18 cellular contexts compared by ENCODE assay signal in the genomic region with DNA sequence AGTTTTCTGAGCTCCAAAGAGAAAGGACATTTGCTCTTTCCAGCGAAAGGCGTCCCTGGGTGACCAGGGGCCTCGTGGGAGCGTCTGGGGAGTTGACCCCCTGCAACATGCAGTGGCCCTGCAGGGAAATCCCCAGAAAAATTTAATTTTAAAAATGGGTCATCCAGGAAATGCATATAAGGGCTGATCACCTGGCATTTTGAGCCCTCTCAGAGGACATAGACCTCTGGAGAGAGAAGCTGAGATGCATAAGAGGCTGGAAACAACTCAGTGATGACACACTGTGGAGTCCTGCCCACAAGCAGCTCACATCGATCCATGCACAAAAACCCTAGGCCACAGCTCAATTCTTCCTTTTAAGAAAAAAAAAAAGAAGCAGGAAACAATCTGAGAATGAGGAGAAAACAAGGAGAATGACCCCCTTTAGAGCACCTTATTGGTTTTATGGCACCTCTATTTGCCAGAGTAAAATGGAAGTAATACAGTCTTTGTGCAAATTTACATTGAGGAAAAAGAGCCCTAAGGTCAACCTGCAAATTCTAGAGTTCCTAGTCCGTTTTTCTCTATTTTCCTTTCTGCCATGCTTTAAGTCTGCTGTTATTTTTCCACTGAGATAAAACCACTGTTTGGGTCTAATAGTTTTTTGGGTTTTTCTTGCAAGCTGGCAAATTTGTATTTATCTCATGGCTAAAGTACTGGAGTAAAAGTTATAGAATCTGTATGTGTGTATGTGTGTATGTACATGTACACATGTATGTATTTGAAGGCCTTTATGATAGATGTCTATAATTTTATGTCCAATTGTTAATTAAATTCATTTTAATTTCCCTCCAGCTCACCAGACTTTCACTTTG. TPM values are rescaled to one million over a fixed set of nuclear protein-coding genes. Genes with fewer than 3 reads are reported as not detected.
DNase-seq lines count a peak whose midpoint lies in the region; ATAC-seq and TF ChIP-seq lines count a peak whose summit lies in the region.
"Had no signal": no experiment of that assay in that cellular context is flagged by ENCODE, and none has a peak within 500 bp of the region (broad histone marks: within the 10 kb centered on the region; RNA-seq: fewer than 3 reads in every experiment).

No MANE protein-coding gene starts in this region.

- H3K9me3 ChIP-seq in DOHH2 (ENCODE audit: control insufficient read depth, insufficient read depth, low read length) = peaks cover 32% of the 10 kb centered on the region
- H3K9me3 ChIP-seq in OCI-LY7 (ENCODE audit: low read length) = peaks cover 50% of the 10 kb centered on the region
- H3K9me3 ChIP-seq in heart right ventricle = peaks cover 0 to 26% (median 0%) of the 10 kb centered on the region in 11 donors
- H3K9me3 ChIP-seq: Peyer's patch had no signal

- H3K9me2 ChIP-seq in DOHH2 (replicated peaks; ENCODE audit: control insufficient read depth, low read length) (no peaks in the 10 kb centered on the region), OCI-LY7 (ENCODE audit: insufficient read depth, low read length) (no peaks in the 10 kb centered on the region)

- H3K4me1 ChIP-seq in DOHH2 (ENCODE audit: control insufficient read depth, low read length) (peaks cover 30% of the 10 kb centered on the region), OCI-LY7 (ENCODE audit: insufficient read depth, low read length, poor library complexity, severe bottlenecking) (peaks cover 16% of the 10 kb centered on the region), heart right ventricle (no peaks in the 10 kb centered on the region)

- peaks cover 5% of the 10 kb centered on the region for H3K36me3 Mint-ChIP-seq in stimulated activated memory B cell treated with anti-CD40 and anti-IgM and Interleukin-4, amounts not matched to agents 10 μg/mL and 1 μg/mL and 100 μg/mL, for 72 hours
- H3K36me3 Mint-ChIP-seq in T-helper 2 cell treated with Interferon-gamma antibody and Interleukin-4, amounts not matched to agents 5 μg/mL and 100 μg/mL, for 36 hours (ENCODE audit: low read depth) = peaks cover 9% of the 10 kb centered on the region

- DNase-seq in OCI-LY7 (ENCODE audit: low spot score) (no peak), left lobe of liver (ENCODE audit: low spot score) (no peak), heart right ventricle (no peak)
- no peak for DNase-seq in activated CD4-positive, alpha-beta T cell treated with anti-CD3 and anti-CD28 coated beads for 4 hours
- DNase-seq in T-helper 2 cell treated with Interferon-gamma antibody and Interleukin-4, amounts not matched to agents 5 μg/mL and 100 μg/mL, for 36 hours (ENCODE audit: low spot score) = no peak
- DNase-seq: DMS 273 treated with DMSO at 0.1 percent for 48 hours, GF-D8, H7, NCI-H1048, NCI-H146, NCI-H2081, NCI-H82, Peyer's patch had no signal

- H3K4me1 Mint-ChIP-seq in stimulated activated memory B cell treated with anti-CD40 and anti-IgM and Interleukin-4, amounts not matched to agents 10 μg/mL and 1 μg/mL and 100 μg/mL, for 72 hours = peaks cover 18% of the 10 kb centered on the region
- peaks cover 8% of the 10 kb centered on the region for H3K4me1 Mint-ChIP-seq in T-helper 2 cell treated with Interferon-gamma antibody and Interleukin-4, amounts not matched to agents 5 μg/mL and 100 μg/mL, for 36 hours (ENCODE audit: low read depth)

- H3K4me2 ChIP-seq in DOHH2 (ENCODE audit: low read length) (peak overlapping the region; percentile 65), OCI-LY7 (ENCODE audit: low read length) (peak overlapping the region; percentile 42)
- H3K4me2 ChIP-seq: KMS-11 had no signal

- H3K27me3 ChIP-seq in DOHH2 (ENCODE audit: control insufficient read depth, low read length) = no peaks in the 10 kb centered on the region
- H3K27me3 ChIP-seq in heart right ventricle = peaks cover 0 to 29% (median 26%) of the 10 kb centered on the region in 7 donors
- H3K27me3 ChIP-seq: Peyer's patch had no signal

- peak overlapping the region; percentile 87 for H2AFZ ChIP-seq in OCI-LY7 (ENCODE audit: low read length)

- H3K9me3 Mint-ChIP-seq in stimulated activated memory B cell treated with anti-CD40 and anti-IgM and Interleukin-4, amounts not matched to agents 10 μg/mL and 1 μg/mL and 100 μg/mL, for 72 hours = peaks cover 2% of the 10 kb centered on the region
- peaks cover 28% of the 10 kb centered on the region for H3K9me3 Mint-ChIP-seq in T-helper 2 cell treated with Interferon-gamma antibody and Interleukin-4, amounts not matched to agents 5 μg/mL and 100 μg/mL, for 36 hours

- H3K36me3 ChIP-seq in DOHH2 (ENCODE audit: control insufficient read depth, low read length) (peaks cover 8% of the 10 kb centered on the region; the same call in 1 of the 2 replicates), OCI-LY7 (ENCODE audit: insufficient read depth, low read length) (no peaks in the 10 kb centered on the region; the same call in 1 of the 2 replicates), heart right ventricle (no peaks in the 10 kb centered on the region)
- H3K36me3 ChIP-seq: Peyer's patch had no signal

- no TSS peak for BruUV-seq in OCI-LY7 (replicated peaks; lab: Mats Ljungman, UMichigan)

- peaks cover 16% of the 10 kb centered on the region for H3K27me3 Mint-ChIP-seq in stimulated activated memory B cell treated with anti-CD40 and anti-IgM and Interleukin-4, amounts not matched to agents 10 μg/mL and 1 μg/mL and 100 μg/mL, for 72 hours
- peaks cover 19% of the 10 kb centered on the region for H3K27me3 Mint-ChIP-seq in T-helper 2 cell treated with Interferon-gamma antibody and Interleukin-4, amounts not matched to agents 5 μg/mL and 100 μg/mL, for 36 hours (ENCODE audit: low read depth)

- peak overlapping the region; percentile 76 for H3K27ac Mint-ChIP-seq in stimulated activated memory B cell treated with anti-CD40 and anti-IgM and Interleukin-4, amounts not matched to agents 10 μg/mL and 1 μg/mL and 100 μg/mL, for 72 hours
- no peak overlapping the region for H3K27ac Mint-ChIP-seq in T-helper 2 cell treated with Interferon-gamma antibody and Interleukin-4, amounts not matched to agents 5 μg/mL and 100 μg/mL, for 36 hours

- intact Hi-C loops in OCI-LY7 (cut with micrococcal nuclease; ENCODE audit: unreplicated experiment) (no loop called here), heart right ventricle (cut with DNase I) (no loop called here)

- no peaks in the 10 kb centered on the region for H3K79me2 ChIP-seq in DOHH2 (ENCODE audit: control insufficient read depth, low read length)
- no peaks in the 10 kb centered on the region for H3K79me2 ChIP-seq in OCI-LY7 (ENCODE audit: insufficient read depth, low read depth, low read length)

- no peak for TF ChIP-seq CTCF in DOHH2 (IDR thresholded peaks at IDR 0.05; ENCODE audit: low read depth, low read length, poor library complexity, severe bottlenecking)
- no peak for TF ChIP-seq CTCF in OCI-LY7 (conservative IDR thresholded peaks at IDR 0.05; ENCODE audit: low read length)
- TF ChIP-seq CTCF in heart right ventricle (IDR thresholded peaks at IDR 0.05) = no peak

- ATAC-seq in left lobe of liver = peak; percentile 9
- ATAC-seq in stimulated activated memory B cell treated with anti-CD40 and anti-IgM and Interleukin-4, amounts not matched to agents 10 μg/mL and 1 μg/mL and 100 μg/mL, for 72 hours = peak; percentile 54
- ATAC-seq in heart right ventricle = no peak
- ATAC-seq: Right ventricle myocardium inferior had no signal

- CTCF ChIA-PET in OCI-LY7 (lab: Charles Lee; ENCODE audit: unreplicated experiment) = no interaction called here

- peak overlapping the region; percentile 49 for H3K4me3 ChIP-seq in DOHH2 (ENCODE audit: low read length)
- peak overlapping the region; percentile 21 for H3K4me3 ChIP-seq in OCI-LY7 (ENCODE audit: low read depth, low read length, poor library complexity, severe bottlenecking)
- no peak overlapping the region for H3K4me3 ChIP-seq in heart right ventricle
- H3K4me3 ChIP-seq: Peyer's patch had no signal

- H3K27ac ChIP-seq in DOHH2 (ENCODE audit: low read depth, low read length) (peak overlapping the region; percentile 54), OCI-LY7 (ENCODE audit: low read depth, low read length, poor library complexity, severe bottlenecking) (no peak overlapping the region), heart right ventricle (no peak overlapping the region)
- H3K27ac ChIP-seq: C4-2B, KMS-11, Peyer's patch had no signal

- peaks cover 3% of the 10 kb centered on the region; the same call in 1 of the 2 replicates for H3F3A ChIP-seq in DOHH2 (ENCODE audit: control insufficient read depth, insufficient read depth)

- H4K20me1 ChIP-seq in DOHH2 (ENCODE audit: control insufficient read depth, insufficient read depth, low read depth, low read length) (no peaks in the 10 kb centered on the region), OCI-LY7 (ENCODE audit: insufficient read depth, low read length) (no peaks in the 10 kb centered on the region)

- POLR2A ChIA-PET in OCI-LY7 (lab: Charles Lee) = interaction anchor here (0.6 to 0.7 kb wide), 2 partner anchors 12 to 22 kb away, joined by 3 read pairs; no protein-coding TSS in a partner anchor

- WGBS in heart right ventricle, 2 donors = 83% methylated on average over 6 of the region's 6 CpGs

- no peak overlapping the region for H3K4me3 Mint-ChIP-seq in stimulated activated memory B cell treated with anti-CD40 and anti-IgM and Interleukin-4, amounts not matched to agents 10 μg/mL and 1 μg/mL and 100 μg/mL, for 72 hours
- H3K4me3 Mint-ChIP-seq in T-helper 2 cell treated with Interferon-gamma antibody and Interleukin-4, amounts not matched to agents 5 μg/mL and 100 μg/mL, for 36 hours = no peak overlapping the region

RNA-seq across cellular contexts. Expression of a gene that starts 6.9 kb away (rescaled TPM):
- 14.1 TPM in 2 replicates for total RNA-seq in OCI-LY7 (2014; rRNA removed; shearing (Covaris generic))
- total RNA-seq in OCI-LY7 (2022) = 14.5 and 16.0 TPM in 2 replicates
- total RNA-seq in left lobe of liver = 279 TPM
- total RNA-seq in heart right ventricle = 100 to 1,000 TPM in 4 of 10 donors, 10 to 100 TPM in 6; 38.6 to 144 (median 82.5) TPM
- 10 to 100 TPM in 1 of 2 donors, 1 to 10 TPM in 1; 9.6 to 85.4 TPM for polyA plus RNA-seq in heart right ventricle

Comparison
In these comparisons a context has a peak if more than half of its experiments do, and no peak if none do; other contexts are left out.
1. H3K4me3 ChIP-seq: peak in DOHH2 (single experiment) and OCI-LY7 (single experiment); none in heart right ventricle (0 of 10).
2. ATAC-seq: peak in left lobe of liver (single experiment) and stimulated activated memory B cell treated with anti-CD40 and anti-IgM and Interleukin-4, amounts not matched to agents 10 μg/mL and 1 μg/mL and 100 μg/mL, for 72 hours (single experiment); none in heart right ventricle (0 of 8).